Comparison of ENCODE assay signal across 24 cellular contexts in genomic region chr20:54203281-54203680, GRCh38. TPM values are rescaled to one million over a fixed set of nuclear protein-coding genes. Genes with fewer than 3 reads are reported as not detected.
"Had no signal": no experiment of that assay in that cellular context is flagged by ENCODE, and none has a peak within 500 bp of the region (broad histone marks: within the 10 kb centered on the region; RNA-seq: fewer than 3 reads in every experiment).

No MANE protein-coding gene starts in this region.

- H3K4me1 ChIP-seq: tibial artery had no signal

- H3K4me3 ChIP-seq: coronary artery, spleen, tibial artery had no signal

- H3K9me3 ChIP-seq: neutrophil, spleen, tibial artery had no signal

- DNase-seq: effector CD4-positive, alpha-beta T cell; endodermal cell; erythroblast; foreskin melanocyte; head of caudate nucleus; hippocampal formation; mesendoderm; naive thymus-derived CD8-positive, alpha-beta T cell; spleen; stimulated activated CD4-positive, alpha-beta T cell treated with anti-CD3 and anti-CD28 coated beads, Interleukin-15, amount 100 ng/mL, for 24 hours; stimulated activated CD4-positive, alpha-beta T cell treated with anti-CD3 and anti-CD28 coated beads, Interleukin-1b, Interleukin-23, amount 100 ng/mL, for 48 hours; stimulated activated CD4-positive, alpha-beta T cell treated with anti-CD3 and anti-CD28 coated beads, Interleukin-4, amount 100 ng/mL, for 24 hours; tibial artery had no signal

- H3K36me3 ChIP-seq: neutrophil, spleen, tibial artery had no signal

- H3K27ac ChIP-seq: coronary artery, neutrophil, spleen, tibial artery had no signal

- ATAC-seq: naive thymus-derived CD8-positive, alpha-beta T cell; sciatic nerve; stimulated activated memory B cell treated with anti-CD40 and anti-IgM and Interleukin-4, amounts not matched to agents 10 μg/mL and 1 μg/mL and 100 μg/mL, for 72 hours had no signal

- H3K27me3 ChIP-seq: neutrophil, spleen, tibial artery had no signal

RNA-seq across cellular contexts. Expression of gene CYP24A1, which starts 29.5 kb away (rescaled TPM):
- total RNA-seq: dermis microvascular lymphatic vessel endothelial cell, endothelial cell of umbilical vein, liver, lung microvascular endothelial cell, osteoblast, pulmonary artery endothelial cell, sciatic nerve, spleen, temporal lobe had no signal
